In genomic region chr7:75711634-75712494, GRCh38 we compare ENCODE assay signal across 2 cellular contexts.
TF ChIP-seq lines count a peak whose summit lies in the region.

No MANE protein-coding gene starts in this region.

TF ChIP-seq in IMR-90, 13 proteins besides CTCF, POLR2A, EP300 and RAD21 (continued from another document):
- TF ChIP-seq RFX5 (IDR thresholded peaks at IDR 0.05; ENCODE audit: low read depth, low read length): no peak
- no peak for TF ChIP-seq USF2 (IDR thresholded peaks at IDR 0.05; ENCODE audit: low read depth, low read length)
- TF ChIP-seq MXI1 (IDR thresholded peaks at IDR 0.05; ENCODE audit: borderline replicate concordance, low read depth, low read length): no peak

TF ChIP-seq in WTC11, 78 proteins besides CTCF, POLR2A, EP300 and RAD21 (continued from another document):
- TF ChIP-seq HMGXB4 (CRISPR knock-in tag; IDR thresholded peaks at IDR 0.05) (no peak), ELF4 (CRISPR knock-in tag; IDR thresholded peaks at IDR 0.05; ENCODE audit: low read depth) (no peak), RELA (CRISPR knock-in tag; IDR thresholded peaks at IDR 0.05; ENCODE audit: borderline replicate concordance) (no peak), CREB1 (CRISPR knock-in tag; IDR thresholded peaks at IDR 0.05) (no peak), TP53 (CRISPR knock-in tag; IDR thresholded peaks at IDR 0.05) (no peak), FOXP4 (CRISPR knock-in tag; IDR thresholded peaks at IDR 0.05) (no peak), ZNF138 (CRISPR knock-in tag; conservative IDR thresholded peaks at IDR 0.05) (no peak), PRDM15 (CRISPR knock-in tag; IDR thresholded peaks at IDR 0.05) (no peak), JAZF1 (CRISPR knock-in tag; IDR thresholded peaks at IDR 0.05) (no peak), USF2 (CRISPR knock-in tag; IDR thresholded peaks at IDR 0.05) (no peak), ZNF423 (CRISPR knock-in tag; IDR thresholded peaks at IDR 0.05) (no peak)
